In the genomic region with DNA sequence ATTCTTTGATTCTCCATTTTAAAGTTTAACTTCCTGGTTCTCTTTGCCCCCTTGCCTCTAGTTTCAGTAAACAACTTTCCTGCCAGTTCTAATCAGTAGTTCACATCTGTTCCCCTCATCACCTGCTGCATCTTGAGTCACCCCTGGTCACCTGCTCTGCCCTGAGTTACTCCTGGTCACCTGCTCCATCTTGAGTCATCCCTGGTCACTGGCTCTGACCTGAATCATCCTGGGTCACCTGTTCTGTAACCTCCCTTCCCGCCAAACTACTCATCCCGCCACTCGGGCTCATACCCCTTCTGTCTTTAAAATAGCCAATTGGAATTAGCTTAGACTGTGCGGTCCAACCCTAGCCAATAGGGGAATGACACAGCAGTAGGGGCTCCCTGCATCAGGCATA, we compare ENCODE assay signal across 8 cellular contexts.
DNase-seq lines count a peak whose midpoint lies in the region; ATAC-seq and TF ChIP-seq lines count a peak whose summit lies in the region.
"Not testable (repeated sequence)": the region's sequence is repeated elsewhere in the genome, so short reads cannot be mapped to it uniquely, and the experiment has no call there.

No MANE protein-coding gene starts in this region.

- TF ChIP-seq CTCF in CD14-positive monocyte (IDR thresholded peaks at IDR 0.05); mammary epithelial cell (conservative IDR thresholded peaks at IDR 0.05 in 1 of 2, IDR thresholded peaks at IDR 0.05 in 1 of 2; ENCODE audit: extremely low read depth in 1 of 2, insufficient read depth in 1 of 2, low read depth in 1 of 2, low read length in 2 of 2); gastrocnemius medialis (IDR thresholded peaks at IDR 0.05 in 4 of 5, conservative IDR thresholded peaks at IDR 0.05 in 1 of 5): not testable (repeated sequence)

- in situ Hi-C loops in mammary epithelial cell (cut with MboI; ENCODE audit: low sequenced_read_pairs in 2 of 2); gastrocnemius medialis (cut with MboI; ENCODE audit: low sequenced_read_pairs in 4 of 4): not testable (repeated sequence)

- not testable (repeated sequence) for H3K4me1 ChIP-seq in mammary epithelial cell (ENCODE audit: insufficient read depth, low read length)
- H3K4me1 ChIP-seq in gastrocnemius medialis = peaks cover 14 to 17% of the 10 kb centered on the region in 2 donors

- not testable (repeated sequence) for H4K20me1 ChIP-seq in mammary epithelial cell (ENCODE audit: insufficient read depth, low read length)

- 99% methylated on average over 4 of the region's 4 CpGs for WGBS in mammary epithelial cell (ENCODE audit: low coverage, missing lambda C conversion rate)

- H3K27ac Mint-ChIP-seq in CD14-positive monocyte = peak overlapping the region in 4 of 7 donors; percentile 16 to 71 (median 26)
- H3K27ac Mint-ChIP-seq in memory B cell = peak overlapping the region; percentile 33

- not testable (repeated sequence) for H3K4me3 ChIP-seq in mammary epithelial cell (replicated peaks in 1 of 3; ENCODE audit: insufficient read depth in 1 of 3, low read depth in 2 of 3, low read length in 3 of 3); gastrocnemius medialis

- not testable (repeated sequence) for H3K27me3 ChIP-seq in mammary epithelial cell (ENCODE audit: insufficient read depth, low read length); gastrocnemius medialis

- not testable (repeated sequence) for H3K9me3 ChIP-seq in mammary epithelial cell (replicated peaks; ENCODE audit: insufficient read depth, low read length); gastrocnemius medialis

- DNase-seq in CD14-positive monocyte (ENCODE audit: low spot score); memory B cell (ENCODE audit: low spot score in 2 of 2): not testable (repeated sequence)
- peak; percentile 27 for DNase-seq in M059J (ENCODE audit: low read depth)
- DNase-seq in RKO (ENCODE audit: low spot score) = peak; percentile 70
- peak; percentile 67 for DNase-seq in mammary epithelial cell
- peak; percentile 58 to 69 for DNase-seq in erythroblast (lab: John Stamatoyannopoulos, UW)
- peak; percentile 9 to 62 for DNase-seq in gastrocnemius medialis

- ATAC-seq in GM19395 (IDR thresholded peaks at IDR 0.05; ENCODE audit: unreplicated experiment) (peak; percentile 20), gastrocnemius medialis (peak; percentile 80 to 82)
- ATAC-seq in memory B cell (ENCODE audit: low read depth) = not testable (repeated sequence)

- dilution Hi-C loops in mammary epithelial cell (cut with HindIII; ENCODE audit: low sequenced_read_pairs) = not testable (repeated sequence)

- TF ChIP-seq POLR2A in erythroblast (IDR thresholded peaks at IDR 0.05; ENCODE audit: low read length); gastrocnemius medialis (IDR thresholded peaks at IDR 0.05): not testable (repeated sequence)

- intact Hi-C loops in CD14-positive monocyte (cut with micrococcal nuclease); mammary epithelial cell (cut with micrococcal nuclease); gastrocnemius medialis (cut with DNase I; ENCODE audit: low total_unique reads): not testable (repeated sequence)

- peaks cover 10 to 24% (median 17%) of the 10 kb centered on the region in 7 donors for H3K9me3 Mint-ChIP-seq in CD14-positive monocyte
- H3K9me3 Mint-ChIP-seq in memory B cell = peaks cover 20% of the 10 kb centered on the region

- H3K27ac ChIP-seq in mammary epithelial cell (ENCODE audit: insufficient read depth, low read depth, low read length) = not testable (repeated sequence)
- H3K27ac ChIP-seq in gastrocnemius medialis = peak overlapping the region in 1 of 4 donors; percentile 37

- H3K36me3 ChIP-seq in mammary epithelial cell (ENCODE audit: insufficient read depth, low read length); gastrocnemius medialis: not testable (repeated sequence)

- CTCF ChIA-PET in mammary epithelial cell (lab: Charles Lee; ENCODE audit: low non-redundant PET) = not testable (repeated sequence)

- peaks cover 86% of the 10 kb centered on the region for H3K79me2 ChIP-seq in mammary epithelial cell (ENCODE audit: insufficient read depth, low read length)

- not testable (repeated sequence) for H3K27me3 Mint-ChIP-seq in CD14-positive monocyte (ENCODE audit: low read depth in 3 of 3); memory B cell

- H2AFZ ChIP-seq in mammary epithelial cell (ENCODE audit: low read depth, low read length) = not testable (repeated sequence)

- H3K36me3 Mint-ChIP-seq in CD14-positive monocyte (peaks cover 15 to 17% of the 10 kb centered on the region in 2 donors), memory B cell (peaks cover 40% of the 10 kb centered on the region)

- H3K4me3 Mint-ChIP-seq in CD14-positive monocyte, memory B cell: not testable (repeated sequence)

- not testable (repeated sequence) for H3K4me2 ChIP-seq in mammary epithelial cell (ENCODE audit: insufficient read depth, low read depth, low read length)

- BruUV-seq in mammary epithelial cell (replicated peaks; lab: Mats Ljungman, UMichigan) = not testable (repeated sequence)

- H3K9ac ChIP-seq in mammary epithelial cell (ENCODE audit: insufficient read depth, low read length) = not testable (repeated sequence)

- H3K4me1 Mint-ChIP-seq in CD14-positive monocyte (peaks cover 20% of the 10 kb centered on the region), memory B cell (peaks cover 14% of the 10 kb centered on the region)
